1 cellular context compared by ENCODE assay signal in genomic region chr20:49340161-49340966, GRCh38.
TF ChIP-seq lines count a peak whose summit lies in the region.

No MANE protein-coding gene starts in this region.

TF ChIP-seq in GM23338, 12 proteins besides CTCF, POLR2A, EP300 and RAD21 (continued from another document):
- TF ChIP-seq ZNF462 (CRISPR knock-in tag; IDR thresholded peaks at IDR 0.05) (no peak), CREB1 (CRISPR knock-in tag; IDR thresholded peaks at IDR 0.05; ENCODE audit: low read depth) (no peak), JUNB (IDR thresholded peaks at IDR 0.05; ENCODE audit: unreplicated experiment) (no peak), REST (IDR thresholded peaks at IDR 0.05; ENCODE audit: unreplicated experiment) (no peak), ETS1 (IDR thresholded peaks at IDR 0.05) (no peak), EZH2 (IDR thresholded peaks at IDR 0.05; ENCODE audit: low read depth, unreplicated experiment) (no peak), POLR2AphosphoS5 (IDR thresholded peaks at IDR 0.05; ENCODE audit: low read depth) (no peak), ZNF114 (CRISPR knock-in tag; IDR thresholded peaks at IDR 0.05) (no peak), STAT1 (IDR thresholded peaks at IDR 0.05; ENCODE audit: unreplicated experiment) (no peak), ZNF331 (CRISPR knock-in tag; IDR thresholded peaks at IDR 0.05; ENCODE audit: low read depth) (no peak), EZH2phosphoT487 (IDR thresholded peaks at IDR 0.05; ENCODE audit: unreplicated experiment) (no peak)
